Comparison of ENCODE assay signal across 24 cellular contexts in the genomic region with DNA sequence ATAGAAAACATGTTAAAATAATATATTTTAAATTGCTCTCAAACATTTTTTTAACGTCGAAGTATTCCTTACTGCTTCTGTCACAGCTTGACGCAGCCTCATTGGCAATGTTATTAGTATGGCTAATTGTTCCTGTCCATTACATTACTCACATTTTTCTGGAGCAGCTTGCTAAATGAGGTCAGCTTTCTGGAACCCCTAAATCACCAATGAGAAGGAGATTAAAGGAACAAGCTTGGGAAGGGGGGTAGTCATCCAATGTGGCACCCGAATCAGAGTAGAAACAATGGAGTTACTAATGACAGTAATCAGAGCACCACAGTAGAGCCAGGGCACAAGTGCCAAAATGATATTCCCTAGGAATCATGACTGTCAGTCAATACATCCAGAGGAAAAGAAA. TPM values are rescaled to one million over a fixed set of nuclear protein-coding genes. Genes with fewer than 3 reads are reported as not detected.
"Had no signal": no experiment of that assay in that cellular context is flagged by ENCODE, and none has a peak within 500 bp of the region (broad histone marks: within the 10 kb centered on the region; RNA-seq: fewer than 3 reads in every experiment).

No MANE protein-coding gene starts in this region.

- DNase-seq: activated CD4-positive, alpha-beta T cell treated with anti-CD3 and anti-CD28 coated beads for 1 hour; activated CD4-positive, alpha-beta T cell treated with anti-CD3 and anti-CD28 coated beads, Interleukin-2, amount 50 U/mL, for 1 hour; activated CD8-positive, alpha-beta T cell treated with anti-CD3 and anti-CD28 coated beads, Interleukin-2, amount 10 ng/mL, durations not matched to agents 7 days and 5 days; activated gamma-delta T cell; activated naive CD4-positive, alpha-beta T cell treated with anti-CD3 and anti-CD28 coated beads, Interleukin-2, amount 50 U/mL, for 16 hours; activated naive CD8-positive, alpha-beta T cell treated with anti-CD3 and anti-CD28 coated beads, Interleukin-2, amount 50 U/mL, for 24 hours; erythroblast; foreskin keratinocyte; immature natural killer cell; naive B cell; nucleus accumbens; right cardiac atrium; tibial artery had no signal

- H3K27ac Mint-ChIP-seq: activated CD8-positive, alpha-beta T cell treated with anti-CD3 and anti-CD28 coated beads, Interleukin-2, amount 10 ng/mL, durations not matched to agents 7 days and 5 days; activated naive CD8-positive, alpha-beta T cell treated with anti-CD3 and anti-CD28 coated beads, Interleukin-2, amount 50 U/mL, for 24 hours; activated T-helper 1 cell treated with anti-CD3 and anti-CD28 coated beads, Interleukin-12 subunit alpha, Interleukin-12 subunit beta, Interleukin-2, Interleukin-4 antibody, amounts not matched to agents 30 ng/mL and 10 ng/mL and 1 ng/mL, durations not matched to agents 14 hours and 24 hours and 36 hours; immature natural killer cell; naive B cell; stimulated activated naive CD8-positive, alpha-beta T cell treated with anti-CD3 and anti-CD28 coated beads, Interleukin-15, Interleukin-2, amounts not matched to agents 100 ng/mL and 50 ng/mL, for 24 hours had no signal

- H3K4me3 Mint-ChIP-seq: activated CD8-positive, alpha-beta T cell treated with anti-CD3 and anti-CD28 coated beads, Interleukin-2, amount 10 ng/mL, durations not matched to agents 7 days and 5 days; activated naive CD8-positive, alpha-beta T cell treated with anti-CD3 and anti-CD28 coated beads, Interleukin-2, amount 50 U/mL, for 24 hours; activated T-helper 1 cell treated with anti-CD3 and anti-CD28 coated beads, Interleukin-12 subunit alpha, Interleukin-12 subunit beta, Interleukin-2, Interleukin-4 antibody, amounts not matched to agents 30 ng/mL and 10 ng/mL and 1 ng/mL, durations not matched to agents 14 hours and 24 hours and 36 hours; immature natural killer cell; naive B cell; stimulated activated naive CD8-positive, alpha-beta T cell treated with anti-CD3 and anti-CD28 coated beads, Interleukin-15, Interleukin-2, amounts not matched to agents 100 ng/mL and 50 ng/mL, for 24 hours had no signal

- ATAC-seq: activated CD8-positive, alpha-beta T cell treated with anti-CD3 and anti-CD28 coated beads, Interleukin-2, amount 10 ng/mL, durations not matched to agents 7 days and 5 days; activated naive CD8-positive, alpha-beta T cell treated with anti-CD3 and anti-CD28 coated beads, Interleukin-2, amount 50 U/mL, for 24 hours; foreskin keratinocyte; left lobe of liver; right cardiac atrium had no signal

RNA-seq across cellular contexts. Expression of gene NEUROD1, which starts 5.1 kb away (rescaled TPM):
- total RNA-seq: activated CD8-positive, alpha-beta T cell treated with anti-CD3 and anti-CD28 coated beads, Interleukin-2, amount 10 ng/mL, durations not matched to agents 7 days and 5 days; activated T-helper 1 cell treated with anti-CD3 and anti-CD28 coated beads, Interleukin-12 subunit alpha, Interleukin-12 subunit beta, Interleukin-2, Interleukin-4 antibody, amounts not matched to agents 30 ng/mL and 10 ng/mL and 1 ng/mL, durations not matched to agents 14 hours and 24 hours and 36 hours; cardiac muscle cell; chondrocyte; foreskin keratinocyte; glomerular endothelial cell; kidney epithelial cell; left lobe of liver; mesenteric fat pad; mucosa of gallbladder; pulmonary artery endothelial cell; right cardiac atrium; urinary bladder had no signal

RNA-seq across cellular contexts. Expression of gene CERKL, which starts 18.3 kb away (rescaled TPM):
- total RNA-seq: activated CD8-positive, alpha-beta T cell treated with anti-CD3 and anti-CD28 coated beads, Interleukin-2, amount 10 ng/mL, durations not matched to agents 7 days and 5 days; activated T-helper 1 cell treated with anti-CD3 and anti-CD28 coated beads, Interleukin-12 subunit alpha, Interleukin-12 subunit beta, Interleukin-2, Interleukin-4 antibody, amounts not matched to agents 30 ng/mL and 10 ng/mL and 1 ng/mL, durations not matched to agents 14 hours and 24 hours and 36 hours; chondrocyte; foreskin keratinocyte; glomerular endothelial cell; left lobe of liver; mesenteric fat pad; pulmonary artery endothelial cell; right cardiac atrium; urinary bladder had no signal
